Comparison of ENCODE assay signal across 1 cellular context in genomic region chr15:62617741-62618140, GRCh38.
TF ChIP-seq lines count a peak whose summit lies in the region.

No MANE protein-coding gene starts in this region.

TF ChIP-seq in SK-N-SH, 30 proteins besides CTCF, POLR2A, EP300 and RAD21 (continued from another document):
- TF ChIP-seq ELF1 (IDR thresholded peaks at IDR 0.05), result no peak
- TF ChIP-seq MEF2A (IDR thresholded peaks at IDR 0.05; ENCODE audit: borderline replicate concordance, low read depth), result no peak
- TF ChIP-seq JUND (IDR thresholded peaks at IDR 0.05), result peak; percentile 14; the same call in 1 of the 2 replicates
- TF ChIP-seq CHD2 (IDR thresholded peaks at IDR 0.05; ENCODE audit: low read length, partially characterized antibody), result no peak
- no peak for TF ChIP-seq TAF1 (IDR thresholded peaks at IDR 0.05; ENCODE audit: borderline replicate concordance, low read depth, low read length)
- TF ChIP-seq GABPA (IDR thresholded peaks at IDR 0.05; ENCODE audit: low read depth), result no peak
- peak; percentile 42; the same call in 1 of the 2 replicates for TF ChIP-seq FOSL2 (IDR thresholded peaks at IDR 0.05; ENCODE audit: borderline replicate concordance, low read depth)
- TF ChIP-seq IRF3 (IDR thresholded peaks at IDR 0.05; ENCODE audit: low read depth, low read length), result no peak
- no peak for TF ChIP-seq GATA2 (CRISPR knock-in tag; IDR thresholded peaks at IDR 0.05)
- no peak for TF ChIP-seq POLR2AphosphoS5 (IDR thresholded peaks at IDR 0.05; ENCODE audit: low read depth, low read length)
- TF ChIP-seq ZBTB33 (IDR thresholded peaks at IDR 0.05; ENCODE audit: borderline replicate concordance, low read depth), result no peak
- no peak for TF ChIP-seq RCOR1 (IDR thresholded peaks at IDR 0.05; ENCODE audit: low read length)
- TF ChIP-seq TCF12 (IDR thresholded peaks at IDR 0.05), result no peak
- TF ChIP-seq MXI1 (IDR thresholded peaks at IDR 0.05; ENCODE audit: low read depth, low read length), result no peak
- no peak for TF ChIP-seq SIN3A (IDR thresholded peaks at IDR 0.05; ENCODE audit: borderline replicate concordance, low read depth, low read length)
- TF ChIP-seq SMC3 (IDR thresholded peaks at IDR 0.05; ENCODE audit: low read depth, low read length), result no peak
- no peak for TF ChIP-seq RXRA (IDR thresholded peaks at IDR 0.05; ENCODE audit: borderline replicate concordance, low read depth)
- TF ChIP-seq NFIC (IDR thresholded peaks at IDR 0.05; ENCODE audit: borderline replicate concordance), result no peak
- no peak for TF ChIP-seq MAX (IDR thresholded peaks at IDR 0.05; ENCODE audit: low read depth)
- TF ChIP-seq PBX3 (IDR thresholded peaks at IDR 0.05), result peak; percentile 30; the same call in 1 of the 2 replicates
- no peak for TF ChIP-seq EZH2phosphoT487 (IDR thresholded peaks at IDR 0.05; ENCODE audit: borderline replicate concordance, low read depth)
- no peak for TF ChIP-seq USF1 (IDR thresholded peaks at IDR 0.05; ENCODE audit: borderline replicate concordance, low read depth)
